Comparison of ENCODE assay signal across 1 cellular context in genomic region chr4:153564630-153565525, GRCh38.
TF ChIP-seq lines count a peak whose summit lies in the region.

No MANE protein-coding gene starts in this region.

TF ChIP-seq in HepG2, 621 proteins besides CTCF, POLR2A, EP300 and RAD21 (continued from another document and continues in another):
- TF ChIP-seq, protein P1, sequence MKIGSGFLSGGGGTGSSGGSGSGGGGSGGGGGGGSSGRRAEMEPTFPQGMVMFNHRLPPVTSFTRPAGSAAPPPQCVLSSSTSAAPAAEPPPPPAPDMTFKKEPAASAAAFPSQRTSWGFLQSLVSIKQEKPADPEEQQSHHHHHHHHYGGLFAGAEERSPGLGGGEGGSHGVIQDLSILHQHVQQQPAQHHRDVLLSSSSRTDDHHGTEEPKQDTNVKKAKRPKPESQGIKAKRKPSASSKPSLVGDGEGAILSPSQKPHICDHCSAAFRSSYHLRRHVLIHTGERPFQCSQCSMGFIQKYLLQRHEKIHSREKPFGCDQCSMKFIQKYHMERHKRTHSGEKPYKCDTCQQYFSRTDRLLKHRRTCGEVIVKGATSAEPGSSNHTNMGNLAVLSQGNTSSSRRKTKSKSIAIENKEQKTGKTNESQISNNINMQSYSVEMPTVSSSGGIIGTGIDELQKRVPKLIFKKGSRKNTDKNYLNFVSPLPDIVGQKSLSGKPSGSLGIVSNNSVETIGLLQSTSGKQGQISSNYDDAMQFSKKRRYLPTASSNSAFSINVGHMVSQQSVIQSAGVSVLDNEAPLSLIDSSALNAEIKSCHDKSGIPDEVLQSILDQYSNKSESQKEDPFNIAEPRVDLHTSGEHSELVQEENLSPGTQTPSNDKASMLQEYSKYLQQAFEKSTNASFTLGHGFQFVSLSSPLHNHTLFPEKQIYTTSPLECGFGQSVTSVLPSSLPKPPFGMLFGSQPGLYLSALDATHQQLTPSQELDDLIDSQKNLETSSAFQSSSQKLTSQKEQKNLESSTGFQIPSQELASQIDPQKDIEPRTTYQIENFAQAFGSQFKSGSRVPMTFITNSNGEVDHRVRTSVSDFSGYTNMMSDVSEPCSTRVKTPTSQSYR (CRISPR knock-in tag; IDR thresholded peaks at IDR 0.05; ENCODE audit: borderline replicate concordance): no peak; the same call in 1 of the 2 replicates
- TF ChIP-seq ZFP90 (CRISPR knock-in tag; IDR thresholded peaks at IDR 0.05; ENCODE audit: borderline replicate concordance): no peak
- no peak for TF ChIP-seq ZNF782 (CRISPR knock-in tag; IDR thresholded peaks at IDR 0.05; ENCODE audit: borderline replicate concordance)
- no peak for TF ChIP-seq THAP7 (CRISPR knock-in tag; IDR thresholded peaks at IDR 0.05)
- TF ChIP-seq CSRNP1 (CRISPR knock-in tag; IDR thresholded peaks at IDR 0.05): no peak; the same call in 1 of the 2 replicates
- peak; percentile 67; the same call in 1 of the 2 replicates for TF ChIP-seq DNMT3B (CRISPR knock-in tag; conservative IDR thresholded peaks at IDR 0.05)
- TF ChIP-seq TEAD2 (CRISPR knock-in tag; IDR thresholded peaks at IDR 0.05): no peak
- TF ChIP-seq ZFP36L1 (CRISPR knock-in tag; IDR thresholded peaks at IDR 0.05): peak; percentile 54
- TF ChIP-seq KMT2A (CRISPR knock-in tag; IDR thresholded peaks at IDR 0.05): no peak
- no peak for TF ChIP-seq ZNF382 (CRISPR knock-in tag; IDR thresholded peaks at IDR 0.05; ENCODE audit: borderline replicate concordance)
- peak; percentile 59; the same call in 1 of the 2 replicates for TF ChIP-seq ZNF607 (CRISPR knock-in tag; IDR thresholded peaks at IDR 0.05; ENCODE audit: borderline replicate concordance)
- TF ChIP-seq ZNF574 (CRISPR knock-in tag; IDR thresholded peaks at IDR 0.05): peak; percentile 65
- TF ChIP-seq GABPA (IDR thresholded peaks at IDR 0.05; ENCODE audit: low read depth, low read length): no peak
- peak; percentile 45; the same call in 1 of the 2 replicates for TF ChIP-seq GABPA (CRISPR knock-in tag; IDR thresholded peaks at IDR 0.05; ENCODE audit: low read depth)
- TF ChIP-seq, protein P2, sequence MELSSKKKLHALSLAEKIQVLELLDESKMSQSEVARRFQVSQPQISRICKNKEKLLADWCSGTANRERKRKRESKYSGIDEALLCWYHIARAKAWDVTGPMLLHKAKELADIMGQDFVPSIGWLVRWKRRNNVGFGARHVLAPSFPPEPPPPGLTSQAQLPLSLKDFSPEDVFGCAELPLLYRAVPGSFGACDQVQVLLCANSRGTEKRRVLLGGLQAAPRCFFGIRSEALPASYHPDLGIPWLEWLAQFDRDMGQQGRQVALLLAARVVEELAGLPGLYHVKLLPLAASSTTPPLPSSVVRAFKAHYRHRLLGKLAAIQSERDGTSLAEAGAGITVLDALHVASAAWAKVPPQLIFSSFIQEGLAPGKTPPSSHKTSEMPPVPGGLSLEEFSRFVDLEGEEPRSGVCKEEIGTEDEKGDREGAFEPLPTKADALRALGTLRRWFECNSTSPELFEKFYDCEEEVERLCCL (CRISPR knock-in tag; IDR thresholded peaks at IDR 0.05; ENCODE audit: borderline replicate concordance): no peak
- TF ChIP-seq TCF7L2 (IDR thresholded peaks at IDR 0.05; ENCODE audit: low read depth, low read length): no peak
- no peak for TF ChIP-seq ZNF572 (CRISPR knock-in tag; IDR thresholded peaks at IDR 0.05)
- no peak for TF ChIP-seq PTBP1 (IDR thresholded peaks at IDR 0.05; ENCODE audit: low read depth, low read length, poor library complexity, severe bottlenecking)
- TF ChIP-seq RNF2 (conservative IDR thresholded peaks at IDR 0.05; ENCODE audit: low read depth): no peak
- no peak; the same call in 1 of the 2 replicates for TF ChIP-seq KDM5A (IDR thresholded peaks at IDR 0.05; ENCODE audit: borderline replicate concordance, low read length)
- no peak for TF ChIP-seq CAMTA2 (CRISPR knock-in tag; IDR thresholded peaks at IDR 0.05; ENCODE audit: borderline replicate concordance)
- TF ChIP-seq RARA (CRISPR knock-in tag; IDR thresholded peaks at IDR 0.05): peak; percentile 85
- no peak; the same call in 1 of the 2 replicates for TF ChIP-seq ZNF670 (CRISPR knock-in tag; IDR thresholded peaks at IDR 0.05; ENCODE audit: borderline replicate concordance)
- peak; percentile 99 for TF ChIP-seq PAXIP1 (CRISPR knock-in tag; conservative IDR thresholded peaks at IDR 0.05)
- peak; percentile 18 for TF ChIP-seq XRCC5 (optimal IDR thresholded peaks at IDR 0.05; ENCODE audit: low read length)
- TF ChIP-seq YEATS4 (CRISPR knock-in tag; IDR thresholded peaks at IDR 0.05; ENCODE audit: borderline replicate concordance): peak; percentile 44; the same call in 1 of the 2 replicates
- no peak for TF ChIP-seq SRSF1 (optimal IDR thresholded peaks at IDR 0.05; ENCODE audit: low read depth, low read length)
- TF ChIP-seq KDM2A (CRISPR knock-in tag; IDR thresholded peaks at IDR 0.05; ENCODE audit: borderline replicate concordance, low read depth): no peak
- TF ChIP-seq TFDP1 (CRISPR knock-in tag; IDR thresholded peaks at IDR 0.05; ENCODE audit: borderline replicate concordance): no peak
- TF ChIP-seq MED1 (CRISPR knock-in tag; IDR thresholded peaks at IDR 0.05): peak; percentile 93
- TF ChIP-seq ATF1 (CRISPR knock-in tag; IDR thresholded peaks at IDR 0.05): peak; percentile 55; the same call in 1 of the 2 replicates
- peak; percentile 82 for TF ChIP-seq ESRRA (CRISPR knock-in tag; IDR thresholded peaks at IDR 0.05; ENCODE audit: low read depth)
- no peak for TF ChIP-seq SMARCE1 (IDR thresholded peaks at IDR 0.05; ENCODE audit: borderline replicate concordance)
- no peak for TF ChIP-seq RBM22 (optimal IDR thresholded peaks at IDR 0.05; ENCODE audit: low read length)
- TF ChIP-seq MTA1 (CRISPR knock-in tag; IDR thresholded peaks at IDR 0.05; ENCODE audit: borderline replicate concordance): 0 out of 2 replicates have a peak, but pooled peaks have one; percentile 23
- TF ChIP-seq IKZF4 (CRISPR knock-in tag; IDR thresholded peaks at IDR 0.05; ENCODE audit: borderline replicate concordance, low read depth, not compliant biosample characterization): no peak
- no peak for TF ChIP-seq PRDM4 (CRISPR knock-in tag; IDR thresholded peaks at IDR 0.05; ENCODE audit: borderline replicate concordance)
- no peak for TF ChIP-seq TOPORS (CRISPR knock-in tag; IDR thresholded peaks at IDR 0.05)
- TF ChIP-seq REXO4 (CRISPR knock-in tag; IDR thresholded peaks at IDR 0.05; ENCODE audit: borderline replicate concordance): no peak
- no peak for TF ChIP-seq ONECUT2 (CRISPR knock-in tag; IDR thresholded peaks at IDR 0.05)
- TF ChIP-seq ZNF761 (CRISPR knock-in tag; conservative IDR thresholded peaks at IDR 0.05): no peak
- TF ChIP-seq FOSL1 (CRISPR knock-in tag; IDR thresholded peaks at IDR 0.05; ENCODE audit: borderline replicate concordance): no peak
- peak; percentile 55; the same call in 1 of the 2 replicates for TF ChIP-seq MAX (IDR thresholded peaks at IDR 0.05)
- no peak for TF ChIP-seq SETDB1 (CRISPR knock-in tag; IDR thresholded peaks at IDR 0.05; ENCODE audit: borderline replicate concordance)
- TF ChIP-seq MAF1 (CRISPR knock-in tag; IDR thresholded peaks at IDR 0.05; ENCODE audit: borderline replicate concordance): no peak
- TF ChIP-seq FOXC1 (CRISPR knock-in tag; IDR thresholded peaks at IDR 0.05; ENCODE audit: borderline replicate concordance): peak; percentile 81; the same call in 1 of the 2 replicates
- TF ChIP-seq ZFP62 (CRISPR knock-in tag; IDR thresholded peaks at IDR 0.05): no peak
- peak; percentile 93 for TF ChIP-seq ZNF331 (CRISPR knock-in tag; IDR thresholded peaks at IDR 0.05)
- TF ChIP-seq TRIM24 (CRISPR knock-in tag; IDR thresholded peaks at IDR 0.05): no peak
- TF ChIP-seq ZBTB20 (CRISPR knock-in tag; IDR thresholded peaks at IDR 0.05; ENCODE audit: borderline replicate concordance, low read depth): peak; percentile 76; the same call in 1 of the 2 replicates
- TF ChIP-seq ZNF747 (CRISPR knock-in tag; IDR thresholded peaks at IDR 0.05; ENCODE audit: borderline replicate concordance): no peak
- TF ChIP-seq MIER2 (CRISPR knock-in tag; IDR thresholded peaks at IDR 0.05): peak; percentile 62; the same call in 1 of the 2 replicates
- TF ChIP-seq ZKSCAN5 (CRISPR knock-in tag; IDR thresholded peaks at IDR 0.05): no peak
- TF ChIP-seq ZNF7 (CRISPR knock-in tag; IDR thresholded peaks at IDR 0.05): no peak
